8 cellular contexts compared by ENCODE assay signal in genomic region chr14:65229431-65230286, GRCh38.
DNase-seq lines count a peak whose midpoint lies in the region; ATAC-seq and TF ChIP-seq lines count a peak whose summit lies in the region.

No MANE protein-coding gene starts in this region.

- peak overlapping the region; percentile 26 for H3K27ac ChIP-seq in CD8-positive, alpha-beta T cell (ENCODE audit: low read depth, low read length)
- H3K27ac ChIP-seq in HUES64 (ENCODE audit: low read depth, low read length): peak overlapping the region; percentile 72; the same call in 1 of the 2 replicates
- H3K27ac ChIP-seq in right lobe of liver: peak overlapping the region; percentile 8 to 60 (median 50)

- CTCF ChIA-PET in CD8-positive, alpha-beta T cell (lab: Charles Lee): interaction anchor here (0.8 to 5.9 kb wide), 4 partner anchors 183 to 729 kb away, joined by 3 to 34 read pairs (median 4); partner anchors contain the start of gene FUT8
- CTCF ChIA-PET in WTC11 (lab: Charles Lee): no interaction called here

- H3K27me3 ChIP-seq in CD8-positive, alpha-beta T cell (ENCODE audit: insufficient read depth, low read length): no peaks in the 10 kb centered on the region
- H3K27me3 ChIP-seq in HUES64 (ENCODE audit: insufficient read depth, low read length): no peaks in the 10 kb centered on the region
- H3K27me3 ChIP-seq in right lobe of liver: no peaks in the 10 kb centered on the region

- H3K27me3 Mint-ChIP-seq in CD8-positive, alpha-beta T cell (ENCODE audit: low read depth): no peaks in the 10 kb centered on the region
- H3K27me3 Mint-ChIP-seq in WTC11 (ENCODE audit: low read depth): peaks cover 2% of the 10 kb centered on the region; the same call in 1 of the 2 replicates

- H3K4me3 ChIP-seq in CD8-positive, alpha-beta T cell (ENCODE audit: low read depth, low read length): peak overlapping the region; percentile 58
- H3K4me3 ChIP-seq in HUES64 (ENCODE audit: low read length): peak overlapping the region; percentile 33
- peak overlapping the region; percentile 26 to 51 (median 45) for H3K4me3 ChIP-seq in right lobe of liver

- no peaks in the 10 kb centered on the region for H3K9me3 Mint-ChIP-seq in CD8-positive, alpha-beta T cell
- H3K9me3 Mint-ChIP-seq in WTC11: no peaks in the 10 kb centered on the region
- no peaks in the 10 kb centered on the region for H3K9me3 Mint-ChIP-seq in stimulated activated effector memory CD8-positive, alpha-beta T cell treated with anti-CD3 and anti-CD28 coated beads, Interleukin-12 subunit alpha, Interleukin-12 subunit beta, amount 100 ng/mL, for 72 hours

- POLR2A ChIA-PET in CD8-positive, alpha-beta T cell (lab: Charles Lee): interaction anchor here (1.0 to 3.6 kb wide), 3 partner anchors 15 to 244 kb away, joined by 3 to 13 read pairs (median 3); partner anchors contain the start of gene FUT8
- POLR2A ChIA-PET in WTC11 (lab: Charles Lee): interaction anchor here (0.5 kb wide), 2 partner anchors 305 to 1317 kb away, joined by 3 to 4 read pairs; no protein-coding TSS in a partner anchor

- peak overlapping the region; percentile 87 for H3K4me3 Mint-ChIP-seq in CD8-positive, alpha-beta T cell
- H3K4me3 Mint-ChIP-seq in WTC11: peak overlapping the region; percentile 66
- peak overlapping the region; percentile 74 for H3K4me3 Mint-ChIP-seq in stimulated activated effector memory CD8-positive, alpha-beta T cell treated with anti-CD3 and anti-CD28 coated beads, Interleukin-12 subunit alpha, Interleukin-12 subunit beta, amount 100 ng/mL, for 72 hours

- peak overlapping the region; percentile 93 for H3K27ac Mint-ChIP-seq in CD8-positive, alpha-beta T cell
- H3K27ac Mint-ChIP-seq in WTC11: peak overlapping the region; percentile 66; the same call in 1 of the 2 replicates
- H3K27ac Mint-ChIP-seq in stimulated activated effector memory CD8-positive, alpha-beta T cell treated with anti-CD3 and anti-CD28 coated beads, Interleukin-12 subunit alpha, Interleukin-12 subunit beta, amount 100 ng/mL, for 72 hours: peak overlapping the region; percentile 84

- no peaks in the 10 kb centered on the region for H3K9me3 ChIP-seq in CD8-positive, alpha-beta T cell (ENCODE audit: low read length)
- H3K9me3 ChIP-seq in HUES64 (ENCODE audit: insufficient read depth, low read depth, low read length) (no peaks in the 10 kb centered on the region), right lobe of liver (no peaks in the 10 kb centered on the region)

- peak; percentile 79 for ATAC-seq in CD8-positive, alpha-beta T cell
- ATAC-seq in WTC11: peak; percentile 81
- ATAC-seq in right lobe of liver: peak; percentile 83 to 88 (median 84)
- ATAC-seq in stimulated activated effector memory CD8-positive, alpha-beta T cell treated with anti-CD3 and anti-CD28 coated beads, Interleukin-12 subunit alpha, Interleukin-12 subunit beta, amount 100 ng/mL, for 72 hours: peak; percentile 66
- ATAC-seq in GM18870 (IDR thresholded peaks at IDR 0.05; ENCODE audit: unreplicated experiment): no peak

- intact Hi-C loops in CD8-positive, alpha-beta T cell (cut with DNase I, micrococcal nuclease): loop anchor here in 1 of 2 experiments (10.0 kb wide), 1 partner anchor 375 kb away; no protein-coding TSS in a partner anchor
- intact Hi-C loops in right lobe of liver (cut with DNase I): no loop called here

- peaks cover 11% of the 10 kb centered on the region for H3K4me1 ChIP-seq in CD8-positive, alpha-beta T cell (ENCODE audit: insufficient read depth, low read length)
- H3K4me1 ChIP-seq in HUES64 (ENCODE audit: insufficient read depth, low read length) (peaks cover 30% of the 10 kb centered on the region), right lobe of liver (no peaks in the 10 kb centered on the region)

- no peaks in the 10 kb centered on the region for H3K36me3 ChIP-seq in CD8-positive, alpha-beta T cell (ENCODE audit: insufficient read depth, low read length)
- H3K36me3 ChIP-seq in HUES64 (ENCODE audit: insufficient read depth, low read length) (no peaks in the 10 kb centered on the region), right lobe of liver (no peaks in the 10 kb centered on the region)

- no peak for TF ChIP-seq POLR2A in right lobe of liver (IDR thresholded peaks at IDR 0.05)

- H3K4me1 Mint-ChIP-seq in CD8-positive, alpha-beta T cell (ENCODE audit: low read depth): peaks cover 33% of the 10 kb centered on the region
- H3K4me1 Mint-ChIP-seq in WTC11: peaks cover 49% of the 10 kb centered on the region
- H3K4me1 Mint-ChIP-seq in stimulated activated effector memory CD8-positive, alpha-beta T cell treated with anti-CD3 and anti-CD28 coated beads, Interleukin-12 subunit alpha, Interleukin-12 subunit beta, amount 100 ng/mL, for 72 hours: peaks cover 44% of the 10 kb centered on the region

- no peak for TF ChIP-seq CTCF in CD8-positive, alpha-beta T cell (IDR thresholded peaks at IDR 0.05)
- TF ChIP-seq CTCF in WTC11 (IDR thresholded peaks at IDR 0.05) (no peak), right lobe of liver (IDR thresholded peaks at IDR 0.05) (no peak)

- DNase-seq in CD8-positive, alpha-beta T cell: peak in 5 of 7 experiments; percentile 13 to 71 (median 35)
- DNase-seq in WTC11 (ENCODE audit: low spot score) (peak; percentile 61), dermis blood vessel endothelial cell (peak; percentile 33), right lobe of liver (peak; percentile 46 to 58 (median 53)), NCI-H524 treated with DMSO at 0.1 percent for 48 hours (lab: John Stamatoyannopoulos, UW) (no peak)
- DNase-seq in stimulated activated effector memory CD8-positive, alpha-beta T cell treated with anti-CD3 and anti-CD28 coated beads, Interleukin-12 subunit alpha, Interleukin-12 subunit beta, amount 100 ng/mL, for 72 hours (ENCODE audit: low spot score in 2 of 2): no peak

- 38% methylated on average over 20 of the region's 20 CpGs for WGBS in HUES64
- 13% methylated on average over 14 of the region's 20 CpGs for WGBS in right lobe of liver (ENCODE audit: insufficient coverage, low coverage, low lambda C conversion rate, missing lambda C conversion rate)

- H3K9ac ChIP-seq in HUES64 (ENCODE audit: low read depth, low read length): peak overlapping the region; percentile 32

- H3K36me3 Mint-ChIP-seq in CD8-positive, alpha-beta T cell: no peaks in the 10 kb centered on the region
- no peaks in the 10 kb centered on the region for H3K36me3 Mint-ChIP-seq in WTC11
- no peaks in the 10 kb centered on the region for H3K36me3 Mint-ChIP-seq in stimulated activated effector memory CD8-positive, alpha-beta T cell treated with anti-CD3 and anti-CD28 coated beads, Interleukin-12 subunit alpha, Interleukin-12 subunit beta, amount 100 ng/mL, for 72 hours

TF ChIP-seq in WTC11, 78 proteins besides CTCF, POLR2A, EP300 and RAD21 (continues in another document):
- no peak for TF ChIP-seq NR3C1 (CRISPR knock-in tag; conservative IDR thresholded peaks at IDR 0.05; ENCODE audit: low read depth)
- TF ChIP-seq TP53 (CRISPR knock-in tag; IDR thresholded peaks at IDR 0.05): no peak
- no peak for TF ChIP-seq ZBTB21 (CRISPR knock-in tag; IDR thresholded peaks at IDR 0.05; ENCODE audit: borderline replicate concordance)
- peak; percentile 36; the same call in 1 of the 2 replicates for TF ChIP-seq FOXP4 (CRISPR knock-in tag; IDR thresholded peaks at IDR 0.05)
- TF ChIP-seq SP1 (CRISPR knock-in tag; conservative IDR thresholded peaks at IDR 0.05): 0 out of 2 replicates have a peak, but pooled peaks have one; percentile 30
- no peak for TF ChIP-seq IRF1 (CRISPR knock-in tag; IDR thresholded peaks at IDR 0.05)
- TF ChIP-seq NFATC4 (CRISPR knock-in tag; IDR thresholded peaks at IDR 0.05): no peak
- no peak for TF ChIP-seq ELF4 (CRISPR knock-in tag; IDR thresholded peaks at IDR 0.05; ENCODE audit: low read depth)
- no peak for TF ChIP-seq E2F1 (CRISPR knock-in tag; IDR thresholded peaks at IDR 0.05)
- TF ChIP-seq ZBTB43 (CRISPR knock-in tag; IDR thresholded peaks at IDR 0.05): no peak

Comparison
In these comparisons a context has a peak if more than half of its experiments do, and no peak if none do; other contexts are left out.
1. DNase-seq: peak in CD8-positive, alpha-beta T cell (5 of 7), WTC11 (single experiment), dermis blood vessel endothelial cell (single experiment) and right lobe of liver (3 of 3); none in stimulated activated effector memory CD8-positive, alpha-beta T cell treated with anti-CD3 and anti-CD28 coated beads, Interleukin-12 subunit alpha, Interleukin-12 subunit beta, amount 100 ng/mL, for 72 hours (0 of 2) and NCI-H524 treated with DMSO at 0.1 percent for 48 hours (single experiment).
2. Peak in every context shown above with its lines, with median percentiles within 50 percentile points of each other: H3K27ac ChIP-seq, H3K4me3 ChIP-seq, H3K27ac Mint-ChIP-seq and H3K4me3 Mint-ChIP-seq.